8 cellular contexts compared by ENCODE assay signal in the genomic region with DNA sequence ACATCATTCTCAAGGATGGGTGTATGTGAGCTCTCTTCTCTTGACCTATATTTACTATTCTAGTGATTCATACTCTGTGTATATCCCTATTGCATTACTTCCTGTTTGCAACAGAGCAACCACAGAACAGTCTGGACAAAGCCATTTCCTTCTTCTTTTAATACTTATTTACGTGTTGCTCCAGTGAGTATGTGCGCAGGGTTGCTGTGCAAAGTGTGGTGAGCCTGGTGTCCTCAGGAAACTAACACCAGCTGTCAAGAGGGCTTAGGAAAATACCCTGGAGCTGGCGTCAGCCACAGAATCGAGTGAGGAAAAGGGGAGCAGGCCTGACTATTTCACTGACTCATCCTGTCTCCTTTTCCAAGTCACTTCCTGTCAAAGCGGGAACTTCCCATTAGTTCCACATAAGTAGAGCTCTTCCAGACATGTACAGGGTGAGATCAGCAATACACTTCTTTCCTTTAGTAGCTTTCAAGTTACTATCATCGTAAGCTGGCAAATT.
DNase-seq lines count a peak whose midpoint lies in the region; ATAC-seq and TF ChIP-seq lines count a peak whose summit lies in the region.

No MANE protein-coding gene starts in this region.

- peaks cover 62% of the 10 kb centered on the region for H3K4me1 Mint-ChIP-seq in dendritic cell treated with granulocyte-macrophage colony-stimulating factor and Interleukin-4, amounts not matched to agents 40 ng/mL and 50 ng/mL, for 4 days (ENCODE audit: low read depth)

- no peak for TF ChIP-seq CTCF in GM13976 (IDR thresholded peaks at IDR 0.05; ENCODE audit: borderline replicate concordance, control extremely low read depth, extremely low read depth, insufficient read depth, missing control alignments)

- H3K27me3 Mint-ChIP-seq in dendritic cell treated with granulocyte-macrophage colony-stimulating factor and Interleukin-4, amounts not matched to agents 40 ng/mL and 50 ng/mL, for 4 days: peaks cover 16% of the 10 kb centered on the region

- peak overlapping the region; percentile 86 for H3K27ac Mint-ChIP-seq in dendritic cell treated with granulocyte-macrophage colony-stimulating factor and Interleukin-4, amounts not matched to agents 40 ng/mL and 50 ng/mL, for 4 days

- H3K9me3 Mint-ChIP-seq in dendritic cell treated with granulocyte-macrophage colony-stimulating factor and Interleukin-4, amounts not matched to agents 40 ng/mL and 50 ng/mL, for 4 days: peaks cover under 1% of the 10 kb centered on the region

- no peak overlapping the region for H3K4me3 Mint-ChIP-seq in dendritic cell treated with granulocyte-macrophage colony-stimulating factor and Interleukin-4, amounts not matched to agents 40 ng/mL and 50 ng/mL, for 4 days

- H3K36me3 Mint-ChIP-seq in dendritic cell treated with granulocyte-macrophage colony-stimulating factor and Interleukin-4, amounts not matched to agents 40 ng/mL and 50 ng/mL, for 4 days (ENCODE audit: low read depth): no peaks in the 10 kb centered on the region

- no peak for ATAC-seq in GM19395 (IDR thresholded peaks at IDR 0.05; ENCODE audit: unreplicated experiment)

- in situ Hi-C loops in GM13976 (cut with MboI; ENCODE audit: low sequenced_read_pairs, unreplicated experiment): no loop called here

- intact Hi-C loops in dendritic cell treated with granulocyte-macrophage colony-stimulating factor and Interleukin-4, amounts not matched to agents 40 ng/mL and 50 ng/mL, for 4 days (cut with micrococcal nuclease): loop anchor here (1.0 to 10.0 kb wide), 2 partner anchors 83 to 157 kb away; no protein-coding TSS in a partner anchor

- DNase-seq in COLO668 (lab: John Stamatoyannopoulos, UW; ENCODE audit: unreplicated experiment) (peak; percentile 61), NCI-H226 (peak; percentile 78), midbrain (lab: John Stamatoyannopoulos, UW) (peak; percentile 31), GM13976 (ENCODE audit: low spot score) (no peak)
- DNase-seq in stimulated activated CD4-positive, alpha-beta T cell treated with anti-CD3 and anti-CD28 coated beads, Interleukin-2, amount 100 ng/mL, for 48 hours: no peak
- no peak for DNase-seq in activated naive CD4-positive, alpha-beta T cell treated with anti-CD3 and anti-CD28 coated beads, Interleukin-2, amount 50 U/mL, for 16 hours

Comparison
In these comparisons a context has a peak if more than half of its experiments do, and no peak if none do; other contexts are left out.
1. DNase-seq: peak in COLO668 (single experiment), NCI-H226 (single experiment) and midbrain (single experiment); none in stimulated activated CD4-positive, alpha-beta T cell treated with anti-CD3 and anti-CD28 coated beads, Interleukin-2, amount 100 ng/mL, for 48 hours (0 of 2), activated naive CD4-positive, alpha-beta T cell treated with anti-CD3 and anti-CD28 coated beads, Interleukin-2, amount 50 U/mL, for 16 hours (single experiment) and GM13976 (single experiment).